Comparison of ENCODE assay signal across 24 cellular contexts in the genomic region with DNA sequence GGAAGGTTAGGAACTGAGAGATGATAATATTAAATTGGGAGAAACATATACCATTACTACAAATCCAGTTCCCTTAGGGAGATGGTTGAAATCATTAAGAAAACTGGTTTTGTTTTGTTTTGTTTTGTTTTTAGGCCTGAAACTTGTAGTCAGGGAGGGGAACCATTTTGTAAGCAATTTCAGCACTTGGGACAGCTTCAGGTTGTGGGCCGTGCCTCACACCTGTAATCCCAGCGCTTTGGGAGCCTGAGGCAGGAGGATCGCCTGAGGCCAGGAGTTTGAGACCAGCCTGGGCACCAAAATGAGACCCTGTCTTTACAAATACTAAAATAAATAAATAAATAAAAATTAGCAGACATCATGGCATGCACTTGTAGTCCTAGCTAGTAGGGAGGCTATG.
DNase-seq lines count a peak whose midpoint lies in the region; ATAC-seq, FAIRE-seq and TF ChIP-seq lines count a peak whose summit lies in the region.
"Had no signal": no experiment of that assay in that cellular context is flagged by ENCODE, and none has a peak within 500 bp of the region (broad histone marks: within the 10 kb centered on the region; RNA-seq: fewer than 3 reads in every experiment).

No MANE protein-coding gene starts in this region.

- H3K4me2 ChIP-seq in SK-N-SH, result no peak overlapping the region
- no peak overlapping the region for H3K4me2 ChIP-seq in GM12878 (ENCODE audit: control insufficient read depth, insufficient read depth)
- H3K4me2 ChIP-seq: A549; BLaER1 treated with 17β-estradiol and CSF1 and Interleukin-3, amounts not matched to agents 10 nM and 100 nM had no signal

- H3K4me1 ChIP-seq in SK-N-SH (ENCODE audit: control insufficient read depth in 1 of 2, insufficient read depth in 2 of 2, low read depth in 1 of 2, low read length in 1 of 2), result no peaks in the 10 kb centered on the region; a peak in 1 of 4 replicates
- H3K4me1 ChIP-seq in HEK293 (ENCODE audit: control insufficient read depth, insufficient read depth, low read length), result no peaks in the 10 kb centered on the region
- H3K4me1 ChIP-seq in GM12878 (ENCODE audit: control insufficient read depth, insufficient read depth, low read length), result no peaks in the 10 kb centered on the region
- H3K4me1 ChIP-seq: A549 had no signal

- TF ChIP-seq RAD21 in SK-N-SH (IDR thresholded peaks at IDR 0.05; ENCODE audit: low read length) (no peak), GM12878 (IDR thresholded peaks at IDR 0.05; ENCODE audit: insufficient read depth, low read depth, low read length) (no peak)

- H3K36me3 ChIP-seq in SK-N-SH (replicated peaks in 1 of 2; ENCODE audit: control insufficient read depth in 1 of 2, insufficient read depth in 2 of 2, low read length in 1 of 2) (no peaks in the 10 kb centered on the region), HEK293 (ENCODE audit: control insufficient read depth in 2 of 2, insufficient read depth in 1 of 2, low read length in 2 of 2) (no peaks in the 10 kb centered on the region), GM12878 (ENCODE audit: control insufficient read depth in 2 of 2, insufficient read depth in 2 of 2, low read length in 1 of 2) (no peaks in the 10 kb centered on the region)
- H3K36me3 ChIP-seq: BLaER1 treated with 17β-estradiol and CSF1 and Interleukin-3, amounts not matched to agents 10 nM and 100 nM had no signal

- H3K9me3 ChIP-seq in SK-N-SH (no peaks in the 10 kb centered on the region), HEK293 (ENCODE audit: control insufficient read depth, insufficient read depth, low read depth, low read length) (no peaks in the 10 kb centered on the region), GM12878 (replicated peaks; ENCODE audit: control insufficient read depth, insufficient read depth, low read length) (no peaks in the 10 kb centered on the region)
- H3K9me3 ChIP-seq: A549; BLaER1 treated with 17β-estradiol and CSF1 and Interleukin-3, amounts not matched to agents 10 nM and 100 nM had no signal

- H3K27me3 ChIP-seq in SK-N-SH (ENCODE audit: insufficient read depth), result no peaks in the 10 kb centered on the region
- H3K27me3 ChIP-seq in GM12878 (replicated peaks in 1 of 2; ENCODE audit: control insufficient read depth in 2 of 2, insufficient read depth in 2 of 2, low read length in 1 of 2), result no peaks in the 10 kb centered on the region
- H3K27me3 ChIP-seq: BLaER1 treated with 17β-estradiol and CSF1 and Interleukin-3, amounts not matched to agents 10 nM and 100 nM had no signal

- POLR2A ChIA-PET in SK-N-SH (lab: Yijun Ruan, JAX) (no interaction called here), HEK293 (lab: Yijun Ruan, JAX) (no interaction called here), GM12878 (lab: Charles Lee) (no interaction called here)

- no TSS peak for BruUV-seq in GM12878 (replicated peaks; lab: Mats Ljungman, UMichigan)

- no peak for TF ChIP-seq POLR2A in GM12878 (IDR thresholded peaks at IDR 0.05; ENCODE audit: low read depth, low read length)

- H3K9ac ChIP-seq in SK-N-SH (no peak overlapping the region), GM12878 (ENCODE audit: control insufficient read depth, insufficient read depth, low read length) (no peak overlapping the region)
- H3K9ac ChIP-seq: BLaER1 treated with 17β-estradiol and CSF1 and Interleukin-3, amounts not matched to agents 10 nM and 100 nM had no signal

- ATAC-seq in SK-N-SH treated with all-trans-retinoic acid at 6 μM for 48 hours (no peak), GM12878 (no peak), HG02885 (IDR thresholded peaks at IDR 0.05; ENCODE audit: poor library complexity, unreplicated experiment) (no peak)
- ATAC-seq: A549; CD8-positive, alpha-beta T cell had no signal

- H2AFZ ChIP-seq in SK-N-SH (ENCODE audit: low read depth) (no peak overlapping the region), GM12878 (ENCODE audit: control insufficient read depth, low read depth, low read length) (no peak overlapping the region)

- SMC1A ChIA-PET in GM12878 (lab: Charles Lee; ENCODE audit: uncharacterized antibody, unreplicated experiment), result no interaction called here

- H3K4me3 ChIP-seq in SK-N-SH (ENCODE audit: low read depth in 2 of 2, low read length in 1 of 2), result no peak overlapping the region
- no peak overlapping the region for H3K4me3 ChIP-seq in HEK293 (ENCODE audit: low read depth, low read length)
- no peak overlapping the region for H3K4me3 ChIP-seq in GM12878
- H3K4me3 ChIP-seq: A549; BLaER1 treated with 17β-estradiol and CSF1 and Interleukin-3, amounts not matched to agents 10 nM and 100 nM had no signal

- H4K20me1 ChIP-seq in SK-N-SH (ENCODE audit: insufficient read depth), result no peaks in the 10 kb centered on the region
- H4K20me1 ChIP-seq in GM12878 (ENCODE audit: control insufficient read depth, insufficient read depth), result no peaks in the 10 kb centered on the region
- H4K20me1 ChIP-seq: BLaER1 treated with 17β-estradiol and CSF1 and Interleukin-3, amounts not matched to agents 10 nM and 100 nM had no signal

- TF ChIP-seq CTCF in SK-N-SH (IDR thresholded peaks at IDR 0.05), result no peak
- TF ChIP-seq CTCF in HEK293 (tag by site-specific recombination; IDR thresholded peaks at IDR 0.05), result no peak
- no peak for TF ChIP-seq CTCF in GM12878 (IDR thresholded peaks at IDR 0.05 in 2 of 3, conservative IDR thresholded peaks at IDR 0.05 in 1 of 3; ENCODE audit: control insufficient read depth in 2 of 3, extremely low read depth in 1 of 3, insufficient read depth in 1 of 3, low read depth in 3 of 3, low read length in 3 of 3)

- in situ Hi-C loops in GM12878 (cut with MboI), result no loop called here

- H3K79me2 ChIP-seq in SK-N-SH (ENCODE audit: insufficient read depth) (no peaks in the 10 kb centered on the region), GM12878 (ENCODE audit: control insufficient read depth, insufficient read depth, low read length) (no peaks in the 10 kb centered on the region)

- H3K9me2 ChIP-seq in SK-N-SH, result no peaks in the 10 kb centered on the region

- DNase-seq in SK-N-SH (no peak), GM12878 (ENCODE audit: low read depth, low spot score) (no peak), midbrain (lab: John Stamatoyannopoulos, UW) (no peak)
- DNase-seq: AML-193; CD4-positive, alpha-beta T cell; CD8-positive, alpha-beta T cell; COR-L47; DMS 273 treated with DMSO at 0.1 percent for 48 hours; DMS153; DMS53; DMS79; DND-41; EL; GF-D8 had no signal

- RAD21 ChIA-PET in GM12878 (lab: Charles Lee; ENCODE audit: unreplicated experiment), result no interaction called here

- no peaks in the 10 kb centered on the region for H3F3A ChIP-seq in SK-N-SH (replicated peaks; ENCODE audit: insufficient read depth)

- no peak overlapping the region for H3K27ac ChIP-seq in SK-N-SH (ENCODE audit: low read depth in 2 of 2, low read length in 1 of 2)
- no peak overlapping the region for H3K27ac ChIP-seq in HEK293 (ENCODE audit: extremely low read depth, low read depth, low read length)
- no peak overlapping the region for H3K27ac ChIP-seq in GM12878 (ENCODE audit: control insufficient read depth, insufficient read depth)
- H3K27ac ChIP-seq: 22Rv1; A549; BLaER1 treated with 17β-estradiol and CSF1 and Interleukin-3, amounts not matched to agents 10 nM and 100 nM; C4-2B had no signal

- WGBS in SK-N-SH (ENCODE audit: low lambda C conversion rate), result 94% methylated on average over 3 of the region's 3 CpGs
- 50% methylated on average over 3 of the region's 3 CpGs for WGBS in GM12878 (ENCODE audit: insufficient coverage, insufficient replicate concordance, low lambda C conversion rate, missing lambda C conversion rate)

- TF ChIP-seq EP300 in SK-N-SH (IDR thresholded peaks at IDR 0.05; ENCODE audit: borderline replicate concordance in 1 of 2, low read depth in 1 of 2, low read length in 1 of 2) (no peak), GM12878 (IDR thresholded peaks at IDR 0.05; ENCODE audit: borderline replicate concordance in 1 of 2, control insufficient read depth in 1 of 2, low read depth in 2 of 2, low read length in 2 of 2) (no peak)

- intact Hi-C loops in GM12878 (cut with micrococcal nuclease; ENCODE audit: unreplicated experiment), result no loop called here

- FAIRE-seq in GM12878 (lab: Jason Lieb, UNC), result no peak
- FAIRE-seq: G401.6, GM12892, GM18507 had no signal

- CTCF ChIA-PET in SK-N-SH (lab: Yijun Ruan, JAX) (no interaction called here), HEK293 (lab: Yijun Ruan, JAX) (no interaction called here), GM12878 (lab: Yijun Ruan, JAX) (interaction anchor here (0.6 kb wide), 1 partner anchor 529 kb away, joined by 3 read pairs; no protein-coding TSS in a partner anchor)

TF ChIP-seq in SK-N-SH, 30 proteins besides CTCF, POLR2A, EP300 and RAD21 (continues in another document):
- TF ChIP-seq EZH2phosphoT487 (IDR thresholded peaks at IDR 0.05; ENCODE audit: borderline replicate concordance, low read depth), result no peak

TF ChIP-seq in SK-N-SH treated with all-trans-retinoic acid at 6 μM for 48 hours, 23 proteins besides CTCF, POLR2A, EP300 and RAD21 (continues in another document):
- no peak for TF ChIP-seq RARB (CRISPR knock-in tag; IDR thresholded peaks at IDR 0.05)
- TF ChIP-seq ZFP3 (CRISPR knock-in tag; IDR thresholded peaks at IDR 0.05), result no peak
- TF ChIP-seq ESRRG (CRISPR knock-in tag; IDR thresholded peaks at IDR 0.05), result no peak
- no peak for TF ChIP-seq ARNTL (CRISPR knock-in tag; IDR thresholded peaks at IDR 0.05; ENCODE audit: borderline replicate concordance, low read depth)

TF ChIP-seq in HEK293, 187 proteins besides CTCF, POLR2A, EP300 and RAD21 (continues in another document):
- TF ChIP-seq KLF7 (tag by site-specific recombination; IDR thresholded peaks at IDR 0.05; ENCODE audit: borderline replicate concordance), result no peak

TF ChIP-seq in GM12878, 131 proteins besides CTCF, POLR2A, EP300 and RAD21 (continues in another document):
- no peak for TF ChIP-seq BCL11A (IDR thresholded peaks at IDR 0.05; ENCODE audit: low read depth, low read length)
